ENCODE assay signal across 23 cellular contexts in genomic region chr2:85802337-85803103, GRCh38.
DNase-seq lines count a peak whose midpoint lies in the region; ATAC-seq lines count a peak whose summit lies in the region.
"Had no signal": no experiment of that assay in that cellular context is flagged by ENCODE, and none has a peak within 500 bp of the region (broad histone marks: within the 10 kb centered on the region; RNA-seq: fewer than 3 reads in every experiment).

No MANE protein-coding gene starts in this region.

- peak; percentile 43 for DNase-seq in DMS153 (lab: John Stamatoyannopoulos, UW)
- no peak for DNase-seq in DMS153 treated with DMSO at 0.1 percent for 48 hours (lab: John Stamatoyannopoulos, UW; ENCODE audit: unreplicated experiment)
- peak; percentile 24 for DNase-seq in DMS53 treated with DMSO at 0.1 percent for 48 hours (lab: John Stamatoyannopoulos, UW; ENCODE audit: unreplicated experiment)
- DNase-seq in SW480 (ENCODE audit: low spot score) = peak; percentile 51
- DNase-seq in left kidney (ENCODE audit: low read depth, low spot score) = peak; percentile 24
- no peak for DNase-seq in NCI-H1092 treated with DMSO at 0.1 percent for 48 hours (lab: John Stamatoyannopoulos, UW)
- DNase-seq: activated naive CD4-positive, alpha-beta T cell treated with anti-CD3 and anti-CD28 coated beads, Interleukin-2, amount 50 U/mL, for 16 hours; activated T-cell treated with anti-CD3 and anti-CD28 coated beads, Interleukin-2, amount 50 U/mL, for 72 hours; BE2C; Caco-2; effector memory CD8-positive, alpha-beta T cell; HFFc6; KBM-7; lower lobe of right lung; NK-92 treated with Interleukin-12 subunit alpha and Interleukin-12 subunit beta, amount 100 ng/mL, for 24 hours; Peyer's patch; psoas muscle; small intestine; stimulated activated CD4-positive, alpha-beta T cell treated with anti-CD3 and anti-CD28 coated beads, Interleukin-2, amount 100 ng/mL, for 48 hours; stomach; upper lobe of right lung had no signal

- no peak for ATAC-seq in HG03095 (IDR thresholded peaks at IDR 0.05; ENCODE audit: unreplicated experiment)
- no peak for ATAC-seq in HG03354 (IDR thresholded peaks at IDR 0.05; ENCODE audit: poor library complexity, severe bottlenecking, unreplicated experiment)
- ATAC-seq: activated T-cell treated with anti-CD3 and anti-CD28 coated beads, Interleukin-2, amount 50 U/mL, for 72 hours; effector memory CD8-positive, alpha-beta T cell; lower lobe of right lung; upper lobe of right lung had no signal

Comparison
In these comparisons a context has a peak if more than half of its experiments do, and no peak if none do; other contexts are left out.
1. DNase-seq: peak in DMS153 (single experiment), DMS53 treated with DMSO at 0.1 percent for 48 hours (single experiment), SW480 (single experiment) and left kidney (single experiment); none in DMS153 treated with DMSO at 0.1 percent for 48 hours (single experiment) and NCI-H1092 treated with DMSO at 0.1 percent for 48 hours (single experiment).